In genomic region chrX:387729-388128, GRCh38 we compare ENCODE assay signal across 8 cellular contexts. TPM values are rescaled to one million over a fixed set of nuclear protein-coding genes. Genes with fewer than 3 reads are reported as not detected.
DNase-seq lines count a peak whose midpoint lies in the region; ATAC-seq and TF ChIP-seq lines count a peak whose summit lies in the region.

No MANE protein-coding gene starts in this region.

- DNase-seq in A673 (ENCODE audit: low spot score) (no peak), chondrocyte (ENCODE audit: low spot score) (no peak), 8988T (no peak), NCI-H2171 treated with DMSO at 0.1 percent for 48 hours (lab: John Stamatoyannopoulos, UW) (no peak), Kasumi-1 (lab: John Stamatoyannopoulos, UW) (no peak)
- DNase-seq in Jurkat, Clone E6-1 (ENCODE audit: low read depth, low spot score), result no peak

- no peaks in the 10 kb centered on the region for H3K27me3 ChIP-seq in A673 (replicated peaks; ENCODE audit: insufficient read depth, low read depth, low read length, poor library complexity)
- no peaks in the 10 kb centered on the region for H3K27me3 ChIP-seq in muscle layer of colon (ENCODE audit: control insufficient read depth in 1 of 2, insufficient read depth in 2 of 2, low read length in 2 of 2)

- CTCF ChIA-PET in A673 (lab: Charles Lee), result no interaction called here

- H3K27me3 Mint-ChIP-seq in chondrocyte (ENCODE audit: low read depth), result no peaks in the 10 kb centered on the region

- peak overlapping the region; percentile 100 for H3K27ac ChIP-seq in A673 (ENCODE audit: low read depth, low read length, poor library complexity, severe bottlenecking)
- no peak overlapping the region for H3K27ac ChIP-seq in muscle layer of colon (ENCODE audit: low read depth, low read length)

- H3K36me3 ChIP-seq in A673 (ENCODE audit: insufficient read depth, low read length, poor library complexity, severe bottlenecking), result no peaks in the 10 kb centered on the region
- H3K36me3 ChIP-seq in muscle layer of colon (ENCODE audit: insufficient read depth, low read length), result no peaks in the 10 kb centered on the region

- H3K9me3 ChIP-seq in A673 (ENCODE audit: low read depth, low read length, poor library complexity, severe bottlenecking) (no peaks in the 10 kb centered on the region), muscle layer of colon (ENCODE audit: low read length) (no peaks in the 10 kb centered on the region)

- no peaks in the 10 kb centered on the region for H3K36me3 Mint-ChIP-seq in chondrocyte (ENCODE audit: low read depth)

- TF ChIP-seq CTCF in A673 (conservative IDR thresholded peaks at IDR 0.05; ENCODE audit: low read depth, low read length) (no peak), chondrocyte (IDR thresholded peaks at IDR 0.05) (no peak)

- no peaks in the 10 kb centered on the region for H3K4me1 ChIP-seq in A673 (ENCODE audit: insufficient read depth, low read length, poor library complexity, severe bottlenecking)
- no peaks in the 10 kb centered on the region for H3K4me1 ChIP-seq in muscle layer of colon (ENCODE audit: insufficient read depth, low read length)

- intact Hi-C loops in A673 (cut with micrococcal nuclease; ENCODE audit: unreplicated experiment), result no loop called here

- no peak overlapping the region for H3K27ac Mint-ChIP-seq in chondrocyte (ENCODE audit: unreplicated experiment)

- no peaks in the 10 kb centered on the region for H3K9me3 Mint-ChIP-seq in chondrocyte (ENCODE audit: low read depth)

- no TSS peak for BruUV-seq in A673 (replicated peaks; lab: Mats Ljungman, UMichigan)

- POLR2A ChIA-PET in A673 (lab: Charles Lee; ENCODE audit: low non-redundant PET), result no interaction called here

- ATAC-seq in HG02981 (IDR thresholded peaks at IDR 0.05; ENCODE audit: unreplicated experiment), result no peak

- H3K4me1 Mint-ChIP-seq in chondrocyte (ENCODE audit: low read depth), result peaks cover 13% of the 10 kb centered on the region

- H3K9ac ChIP-seq in muscle layer of colon (ENCODE audit: low read length), result peak overlapping the region; percentile 49

- H3K4me3 ChIP-seq in A673 (ENCODE audit: low read depth, low read length, poor library complexity, severe bottlenecking) (peak overlapping the region; percentile 71), muscle layer of colon (ENCODE audit: low read depth in 1 of 2, low read length in 2 of 2) (peak overlapping the region; percentile 24 to 77)
- peak overlapping the region; percentile 70 for H3K4me3 ChIP-seq in Jurkat, Clone E6-1 (ENCODE audit: low read length)

- peak overlapping the region; percentile 80 for H3K4me3 Mint-ChIP-seq in chondrocyte (ENCODE audit: unreplicated experiment)

RNA-seq across cellular contexts. Expression of gene PPP2R3B, which starts 1.0 kb away (rescaled TPM):
- 43.6 and 46.5 TPM in 2 replicates for total RNA-seq in A673 (2021)
- polyA plus RNA-seq in Jurkat, Clone E6-1 (2012; ENCODE audit: insufficient read depth, insufficient read length), result 37.4 TPM
- 27.1 to 30.5 TPM (median 30.0 TPM) in 3 replicates for total RNA-seq in chondrocyte
